In the genomic region with DNA sequence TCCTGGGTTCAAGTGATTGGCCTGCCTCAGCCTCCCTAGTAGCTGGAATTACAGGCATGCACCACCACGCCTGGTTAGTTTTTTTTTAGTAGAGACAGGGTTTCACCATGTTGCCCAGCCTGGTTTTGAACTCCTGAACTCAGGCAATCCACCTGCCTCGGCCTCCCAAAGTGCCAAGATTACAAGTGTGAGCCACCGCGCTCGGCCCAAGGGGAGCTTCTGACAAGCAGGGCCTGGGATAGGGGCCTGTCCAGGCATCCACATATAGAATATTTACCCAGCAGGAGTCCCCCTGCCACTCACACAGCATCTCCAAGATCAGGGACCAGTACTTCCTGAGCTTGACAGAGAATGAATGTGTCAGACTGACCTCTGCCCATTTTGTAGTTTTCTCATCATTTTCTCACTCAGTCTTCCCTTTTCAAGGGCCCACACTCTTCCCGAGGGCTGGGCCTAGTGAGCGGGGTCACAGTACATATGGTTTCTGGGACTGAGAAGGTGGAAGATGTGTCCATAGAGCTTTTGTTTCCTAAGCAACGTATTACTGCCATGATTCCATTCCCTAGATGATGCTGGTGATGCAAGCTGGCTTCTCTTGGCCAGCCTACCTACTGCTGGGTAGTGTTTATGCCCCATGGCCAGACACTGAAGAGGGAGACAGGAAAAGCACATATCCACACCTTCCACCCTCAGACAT, we compare ENCODE assay signal across 1 cellular context.
TF ChIP-seq lines count a peak whose summit lies in the region.

No MANE protein-coding gene starts in this region.

TF ChIP-seq in K562, 482 proteins besides CTCF, POLR2A, EP300 and RAD21:
- TF ChIP-seq, protein P1, sequence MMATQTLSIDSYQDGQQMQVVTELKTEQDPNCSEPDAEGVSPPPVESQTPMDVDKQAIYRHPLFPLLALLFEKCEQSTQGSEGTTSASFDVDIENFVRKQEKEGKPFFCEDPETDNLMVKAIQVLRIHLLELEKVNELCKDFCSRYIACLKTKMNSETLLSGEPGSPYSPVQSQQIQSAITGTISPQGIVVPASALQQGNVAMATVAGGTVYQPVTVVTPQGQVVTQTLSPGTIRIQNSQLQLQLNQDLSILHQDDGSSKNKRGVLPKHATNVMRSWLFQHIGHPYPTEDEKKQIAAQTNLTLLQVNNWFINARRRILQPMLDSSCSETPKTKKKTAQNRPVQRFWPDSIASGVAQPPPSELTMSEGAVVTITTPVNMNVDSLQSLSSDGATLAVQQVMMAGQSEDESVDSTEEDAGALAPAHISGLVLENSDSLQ (IDR thresholded peaks at IDR 0.05) = 0 out of 2 replicates have a peak, but pooled peaks have one; percentile 11
- TF ChIP-seq ZNF696 (CRISPR knock-in tag; conservative IDR thresholded peaks at IDR 0.05) (no peak), POLR2B (IDR thresholded peaks at IDR 0.05; ENCODE audit: low read depth, partially characterized antibody) (peak; percentile 37), GTF2F1 (IDR thresholded peaks at IDR 0.05; ENCODE audit: low read depth, low read length) (no peak), EHMT2 (IDR thresholded peaks at IDR 0.05) (no peak), ZBTB17 (CRISPR knock-in tag; IDR thresholded peaks at IDR 0.05) (no peak), GATAD2A (IDR thresholded peaks at IDR 0.05) (no peak)
